In genomic region chr12:67665679-67666078, GRCh38 we compare ENCODE assay signal across 27 cellular contexts. TPM values are rescaled to one million over a fixed set of nuclear protein-coding genes. Genes with fewer than 3 reads are reported as not detected.
DNase-seq lines count a peak whose midpoint lies in the region; ATAC-seq, FAIRE-seq and TF ChIP-seq lines count a peak whose summit lies in the region.
"Had no signal": no experiment of that assay in that cellular context is flagged by ENCODE, and none has a peak within 500 bp of the region (broad histone marks: within the 10 kb centered on the region; RNA-seq: fewer than 3 reads in every experiment).

No MANE protein-coding gene starts in this region.

- FAIRE-seq in astrocyte (lab: Jason Lieb, UNC): no peak
- FAIRE-seq: HTR-8/SVneo had no signal

- H2AFZ ChIP-seq in astrocyte (ENCODE audit: low read depth, low read length): no peak overlapping the region
- H2AFZ ChIP-seq: parathyroid adenoma had no signal

- H3K4me3 Mint-ChIP-seq in CD4-positive, CD25-positive, alpha-beta regulatory T cell: no peak overlapping the region
- peak overlapping the region; percentile 20 for H3K4me3 Mint-ChIP-seq in CD8-positive, alpha-beta T cell
- no peak overlapping the region for H3K4me3 Mint-ChIP-seq in astrocyte (ENCODE audit: unreplicated experiment)
- peak overlapping the region; percentile 13 for H3K4me3 Mint-ChIP-seq in natural killer cell treated with Interleukin-12 subunit alpha and Interleukin-12 subunit beta and Interleukin-15 and Interleukin-18, amount 100 ng/mL, for 72 hours
- no peak overlapping the region for H3K4me3 Mint-ChIP-seq in activated CD8-positive, alpha-beta memory T cell treated with anti-CD3 and anti-CD28 coated beads, Interleukin-2, amount 10 ng/mL, durations not matched to agents 7 days and 5 days
- H3K4me3 Mint-ChIP-seq: activated B cell treated with CpG ODN at 0.5 μM for 24 hours; activated naive CD4-positive, alpha-beta T cell treated with anti-CD3 and anti-CD28 coated beads for 36 hours; mesothelial cell of epicardium had no signal

- no peak for TF ChIP-seq POLR2A in body of pancreas (IDR thresholded peaks at IDR 0.05)

- peaks cover 54 to 79% (median 70%) of the 10 kb centered on the region in 4 donors for H3K4me1 Mint-ChIP-seq in CD4-positive, CD25-positive, alpha-beta regulatory T cell
- H3K4me1 Mint-ChIP-seq in CD8-positive, alpha-beta T cell (ENCODE audit: low read depth): peaks cover 86% of the 10 kb centered on the region
- H3K4me1 Mint-ChIP-seq in astrocyte (ENCODE audit: low read depth, unreplicated experiment): peaks cover 48% of the 10 kb centered on the region
- peaks cover 62 to 75% of the 10 kb centered on the region in 2 donors for H3K4me1 Mint-ChIP-seq in natural killer cell treated with Interleukin-12 subunit alpha and Interleukin-12 subunit beta and Interleukin-15 and Interleukin-18, amount 100 ng/mL, for 72 hours (ENCODE audit: low read depth in 2 of 2)
- H3K4me1 Mint-ChIP-seq in activated CD8-positive, alpha-beta memory T cell treated with anti-CD3 and anti-CD28 coated beads, Interleukin-2, amount 10 ng/mL, durations not matched to agents 7 days and 5 days: peaks cover 27% of the 10 kb centered on the region

- no peaks in the 10 kb centered on the region for H3K27me3 Mint-ChIP-seq in CD4-positive, CD25-positive, alpha-beta regulatory T cell
- no peaks in the 10 kb centered on the region for H3K27me3 Mint-ChIP-seq in CD8-positive, alpha-beta T cell (ENCODE audit: low read depth)
- H3K27me3 Mint-ChIP-seq in astrocyte (ENCODE audit: low read depth, unreplicated experiment): no peaks in the 10 kb centered on the region
- no peaks in the 10 kb centered on the region for H3K27me3 Mint-ChIP-seq in natural killer cell treated with Interleukin-12 subunit alpha and Interleukin-12 subunit beta and Interleukin-15 and Interleukin-18, amount 100 ng/mL, for 72 hours
- H3K27me3 Mint-ChIP-seq in activated CD8-positive, alpha-beta memory T cell treated with anti-CD3 and anti-CD28 coated beads, Interleukin-2, amount 10 ng/mL, durations not matched to agents 7 days and 5 days: no peaks in the 10 kb centered on the region
- H3K27me3 Mint-ChIP-seq: activated B cell treated with CpG ODN at 0.5 μM for 24 hours had no signal

- no peak overlapping the region for H3K4me3 ChIP-seq in CD4-positive, CD25-positive, alpha-beta regulatory T cell (ENCODE audit: low read depth, low read length)
- H3K4me3 ChIP-seq in CD8-positive, alpha-beta T cell (ENCODE audit: low read depth, low read length): no peak overlapping the region
- H3K4me3 ChIP-seq in astrocyte (ENCODE audit: insufficient read depth, low read depth, low read length) (no peak overlapping the region), body of pancreas (no peak overlapping the region)
- H3K4me3 ChIP-seq: left lung, right lobe of liver, vagina had no signal

- H3K27ac ChIP-seq in CD4-positive, CD25-positive, alpha-beta regulatory T cell (ENCODE audit: insufficient read depth, low read length, poor library complexity, severe bottlenecking): no peak overlapping the region
- no peak overlapping the region for H3K27ac ChIP-seq in CD8-positive, alpha-beta T cell (ENCODE audit: low read depth, low read length)
- H3K27ac ChIP-seq in astrocyte (ENCODE audit: low read depth, low read length) (no peak overlapping the region), body of pancreas (no peak overlapping the region)
- H3K27ac ChIP-seq: left lung, parathyroid adenoma, right lobe of liver, vagina had no signal

- no peaks in the 10 kb centered on the region for H3K27me3 ChIP-seq in CD4-positive, CD25-positive, alpha-beta regulatory T cell (ENCODE audit: control insufficient read depth, insufficient read depth, low read length)
- H3K27me3 ChIP-seq in CD8-positive, alpha-beta T cell (ENCODE audit: insufficient read depth, low read length): no peaks in the 10 kb centered on the region
- no peaks in the 10 kb centered on the region for H3K27me3 ChIP-seq in astrocyte (ENCODE audit: insufficient read depth, low read length)
- H3K27me3 ChIP-seq in body of pancreas: no peaks in the 10 kb centered on the region
- H3K27me3 ChIP-seq: left lung, right lobe of liver, vagina had no signal

- no peak for ATAC-seq in CD4-positive, CD25-positive, alpha-beta regulatory T cell (ENCODE audit: low read depth in 2 of 2)
- ATAC-seq in CD8-positive, alpha-beta T cell: no peak
- ATAC-seq in natural killer cell treated with Interleukin-12 subunit alpha and Interleukin-12 subunit beta and Interleukin-15 and Interleukin-18, amount 100 ng/mL, for 72 hours: no peak
- no peak for ATAC-seq in body of pancreas
- no peak for ATAC-seq in activated CD8-positive, alpha-beta memory T cell treated with anti-CD3 and anti-CD28 coated beads, Interleukin-2, amount 10 ng/mL, durations not matched to agents 7 days and 5 days
- no peak for ATAC-seq in GM21786 (IDR thresholded peaks at IDR 0.05; ENCODE audit: unreplicated experiment)
- ATAC-seq: left lung; right lobe of liver; Right ventricle myocardium inferior; stimulated activated naive CD8-positive, alpha-beta T cell treated with anti-CD3 and anti-CD28 coated beads, Interleukin-15, Interleukin-2, amounts not matched to agents 100 U/mL and 50 U/mL, for 24 hours had no signal

- TF ChIP-seq CTCF in CD8-positive, alpha-beta T cell (IDR thresholded peaks at IDR 0.05): no peak
- no peak for TF ChIP-seq CTCF in astrocyte (IDR thresholded peaks at IDR 0.05; ENCODE audit: insufficient read depth, low read depth, low read length)
- TF ChIP-seq CTCF in body of pancreas (IDR thresholded peaks at IDR 0.05): no peak

- H3K4me2 ChIP-seq in astrocyte (ENCODE audit: low read length): no peak overlapping the region

- CTCF ChIA-PET in CD8-positive, alpha-beta T cell (lab: Charles Lee): interaction anchor here (0.6 to 2.1 kb wide), 3 partner anchors 35 to 309 kb away, joined by 3 to 10 read pairs (median 7); no protein-coding TSS in a partner anchor
- CTCF ChIA-PET in activated CD8-positive, alpha-beta memory T cell treated with anti-CD3 and anti-CD28 coated beads, Interleukin-2, amount 10 ng/mL, durations not matched to agents 7 days and 5 days (lab: Charles Lee): no interaction called here

- POLR2A ChIA-PET in CD8-positive, alpha-beta T cell (lab: Charles Lee): no interaction called here

- H4K20me1 ChIP-seq in astrocyte (ENCODE audit: insufficient read depth, low read length): peaks cover 25% of the 10 kb centered on the region

- peaks cover 0 to 2% (median 0%) of the 10 kb centered on the region in 7 donors for H3K9me3 Mint-ChIP-seq in CD4-positive, CD25-positive, alpha-beta regulatory T cell
- H3K9me3 Mint-ChIP-seq in CD8-positive, alpha-beta T cell: no peaks in the 10 kb centered on the region
- H3K9me3 Mint-ChIP-seq in astrocyte (ENCODE audit: unreplicated experiment): no peaks in the 10 kb centered on the region
- peaks cover 4% of the 10 kb centered on the region for H3K9me3 Mint-ChIP-seq in natural killer cell treated with Interleukin-12 subunit alpha and Interleukin-12 subunit beta and Interleukin-15 and Interleukin-18, amount 100 ng/mL, for 72 hours
- no peaks in the 10 kb centered on the region for H3K9me3 Mint-ChIP-seq in activated CD8-positive, alpha-beta memory T cell treated with anti-CD3 and anti-CD28 coated beads, Interleukin-2, amount 10 ng/mL, durations not matched to agents 7 days and 5 days (ENCODE audit: low read depth)
- H3K9me3 Mint-ChIP-seq: activated B cell treated with CpG ODN at 0.5 μM for 24 hours; activated naive CD4-positive, alpha-beta T cell treated with anti-CD3 and anti-CD28 coated beads for 36 hours; mesothelial cell of epicardium had no signal

- peak overlapping the region in 2 of 3 donors; percentile 28 to 51 for H3K27ac Mint-ChIP-seq in CD4-positive, CD25-positive, alpha-beta regulatory T cell
- H3K27ac Mint-ChIP-seq in CD8-positive, alpha-beta T cell: peak overlapping the region; percentile 82
- peak overlapping the region; percentile 50 for H3K27ac Mint-ChIP-seq in astrocyte (ENCODE audit: unreplicated experiment)
- H3K27ac Mint-ChIP-seq in natural killer cell treated with Interleukin-12 subunit alpha and Interleukin-12 subunit beta and Interleukin-15 and Interleukin-18, amount 100 ng/mL, for 72 hours: peak overlapping the region; percentile 15 to 27
- H3K27ac Mint-ChIP-seq in activated CD8-positive, alpha-beta memory T cell treated with anti-CD3 and anti-CD28 coated beads, Interleukin-2, amount 10 ng/mL, durations not matched to agents 7 days and 5 days: no peak overlapping the region
- H3K27ac Mint-ChIP-seq: activated B cell treated with CpG ODN at 0.5 μM for 24 hours; activated naive CD4-positive, alpha-beta T cell treated with anti-CD3 and anti-CD28 coated beads for 36 hours; mesothelial cell of epicardium had no signal

- intact Hi-C loops in CD8-positive, alpha-beta T cell (cut with DNase I, micrococcal nuclease): loop anchor here in 1 of 2 experiments (1.0 kb wide), 1 partner anchor 10 kb away; no protein-coding TSS in a partner anchor
- intact Hi-C loops in body of pancreas (cut with DNase I): no loop called here

- no peaks in the 10 kb centered on the region for H3K9me3 ChIP-seq in CD4-positive, CD25-positive, alpha-beta regulatory T cell (ENCODE audit: control insufficient read depth in 2 of 2, low read length in 2 of 2)
- no peaks in the 10 kb centered on the region for H3K9me3 ChIP-seq in CD8-positive, alpha-beta T cell (ENCODE audit: low read length)
- H3K9me3 ChIP-seq in astrocyte (ENCODE audit: insufficient read depth, low read depth, low read length): no peaks in the 10 kb centered on the region
- no peaks in the 10 kb centered on the region for H3K9me3 ChIP-seq in body of pancreas
- H3K9me3 ChIP-seq: left lung, right lobe of liver, vagina had no signal

- H3K4me1 ChIP-seq in CD4-positive, CD25-positive, alpha-beta regulatory T cell (ENCODE audit: control insufficient read depth, insufficient read depth, low read length, poor library complexity, severe bottlenecking): peaks cover 25% of the 10 kb centered on the region
- peaks cover 64% of the 10 kb centered on the region for H3K4me1 ChIP-seq in CD8-positive, alpha-beta T cell (ENCODE audit: insufficient read depth, low read length)
- peaks cover 13% of the 10 kb centered on the region for H3K4me1 ChIP-seq in astrocyte (ENCODE audit: insufficient read depth, low read length)
- H3K4me1 ChIP-seq in body of pancreas: no peaks in the 10 kb centered on the region
- H3K4me1 ChIP-seq: parathyroid adenoma, right lobe of liver had no signal

- 85 to 86% methylated on average over 1 of the region's 1 CpG for WGBS in body of pancreas, 2 donors

- H3K36me3 Mint-ChIP-seq in CD4-positive, CD25-positive, alpha-beta regulatory T cell: peaks cover 40% of the 10 kb centered on the region
- H3K36me3 Mint-ChIP-seq in CD8-positive, alpha-beta T cell: peaks cover 64% of the 10 kb centered on the region
- peaks cover 5% of the 10 kb centered on the region for H3K36me3 Mint-ChIP-seq in astrocyte (ENCODE audit: low read depth, unreplicated experiment)
- no peaks in the 10 kb centered on the region for H3K36me3 Mint-ChIP-seq in natural killer cell treated with Interleukin-12 subunit alpha and Interleukin-12 subunit beta and Interleukin-15 and Interleukin-18, amount 100 ng/mL, for 72 hours
- H3K36me3 Mint-ChIP-seq in activated CD8-positive, alpha-beta memory T cell treated with anti-CD3 and anti-CD28 coated beads, Interleukin-2, amount 10 ng/mL, durations not matched to agents 7 days and 5 days: peaks cover 25% of the 10 kb centered on the region

- DNase-seq in CD4-positive, CD25-positive, alpha-beta regulatory T cell: no peak
- DNase-seq in CD8-positive, alpha-beta T cell: no peak
- DNase-seq in astrocyte (ENCODE audit: low read depth) (no peak), body of pancreas (no peak)
- DNase-seq in natural killer cell treated with Interleukin-12 subunit alpha and Interleukin-12 subunit beta and Interleukin-15 and Interleukin-18, amount 100 ng/mL, for 72 hours (ENCODE audit: low spot score): no peak
- no peak for DNase-seq in activated CD8-positive, alpha-beta memory T cell treated with anti-CD3 and anti-CD28 coated beads, Interleukin-2, amount 10 ng/mL, durations not matched to agents 7 days and 5 days
- DNase-seq: activated B cell treated with CpG ODN at 0.5 μM for 24 hours; activated CD4-positive, alpha-beta T cell treated with anti-CD3 and anti-CD28 coated beads, Interleukin-2, amount 50 U/mL, for 48 hours; activated naive CD4-positive, alpha-beta T cell treated with anti-CD3 and anti-CD28 coated beads for 36 hours; activated T-cell treated with anti-CD3 and anti-CD28 coated beads, Interleukin-2, amount 50 U/mL, for 1 hour; aorta; C1 segment of cervical spinal cord; DMS153; erythroblast; GOT3; hippocampal formation; KG1; left lung; NCI-H1436 treated with DMSO at 0.1 percent for 48 hours; right lobe of liver; stimulated activated naive CD8-positive, alpha-beta T cell treated with anti-CD3 and anti-CD28 coated beads, Interleukin-15, Interleukin-2, amounts not matched to agents 100 U/mL and 50 U/mL, for 24 hours had no signal

- H3K9ac ChIP-seq in astrocyte (ENCODE audit: low read length): no peak overlapping the region
- H3K9ac ChIP-seq: parathyroid adenoma had no signal

- H3K79me2 ChIP-seq in astrocyte (ENCODE audit: insufficient read depth, low read length): peaks cover 53% of the 10 kb centered on the region
- H3K79me2 ChIP-seq: parathyroid adenoma had no signal

- H3K36me3 ChIP-seq in CD4-positive, CD25-positive, alpha-beta regulatory T cell (ENCODE audit: control insufficient read depth, insufficient read depth, low read length): peaks cover 34% of the 10 kb centered on the region
- no peaks in the 10 kb centered on the region for H3K36me3 ChIP-seq in CD8-positive, alpha-beta T cell (ENCODE audit: insufficient read depth, low read length)
- no peaks in the 10 kb centered on the region for H3K36me3 ChIP-seq in astrocyte (ENCODE audit: insufficient read depth, low read length)
- no peaks in the 10 kb centered on the region for H3K36me3 ChIP-seq in body of pancreas (replicated peaks in 1 of 2; ENCODE audit: insufficient read depth in 1 of 2, low read depth in 2 of 2)
- H3K36me3 ChIP-seq: left lung, right lobe of liver, vagina had no signal

RNA-seq across cellular contexts. Expression of gene DYRK2, which starts 17.1 kb away (rescaled TPM):
- total RNA-seq in CD4-positive, CD25-positive, alpha-beta regulatory T cell: 91.4 TPM
- polyA plus RNA-seq in CD4-positive, CD25-positive, alpha-beta regulatory T cell: 10 to 100 TPM; 53.5 to 87.9 (median 71.9) TPM
- 100 to 1,000 TPM; 118 to 122 TPM for total RNA-seq in CD8-positive, alpha-beta T cell
- total RNA-seq in astrocyte (50.7 and 52.6 TPM in 2 replicates), body of pancreas (10 to 100 TPM; 15.6 to 19.8 TPM)
- total RNA-seq in natural killer cell treated with Interleukin-12 subunit alpha and Interleukin-12 subunit beta and Interleukin-15 and Interleukin-18, amount 100 ng/mL, for 72 hours: 10 to 100 TPM; 37.1 to 56.1 TPM
- 10 to 100 TPM; 27.7 to 46.6 TPM for total RNA-seq in activated CD8-positive, alpha-beta memory T cell treated with anti-CD3 and anti-CD28 coated beads, Interleukin-2, amount 10 ng/mL, durations not matched to agents 7 days and 5 days

Comparison
In these comparisons a context has a peak if more than half of its experiments do, and no peak if none do; other contexts are left out.
1. H3K4me3 Mint-ChIP-seq: peak in CD8-positive, alpha-beta T cell (single experiment) and natural killer cell treated with Interleukin-12 subunit alpha and Interleukin-12 subunit beta and Interleukin-15 and Interleukin-18, amount 100 ng/mL, for 72 hours (single experiment); none in CD4-positive, CD25-positive, alpha-beta regulatory T cell (0 of 4), astrocyte (single experiment) and activated CD8-positive, alpha-beta memory T cell treated with anti-CD3 and anti-CD28 coated beads, Interleukin-2, amount 10 ng/mL, durations not matched to agents 7 days and 5 days (single experiment).